6 cellular contexts compared by ENCODE assay signal in the genomic region with DNA sequence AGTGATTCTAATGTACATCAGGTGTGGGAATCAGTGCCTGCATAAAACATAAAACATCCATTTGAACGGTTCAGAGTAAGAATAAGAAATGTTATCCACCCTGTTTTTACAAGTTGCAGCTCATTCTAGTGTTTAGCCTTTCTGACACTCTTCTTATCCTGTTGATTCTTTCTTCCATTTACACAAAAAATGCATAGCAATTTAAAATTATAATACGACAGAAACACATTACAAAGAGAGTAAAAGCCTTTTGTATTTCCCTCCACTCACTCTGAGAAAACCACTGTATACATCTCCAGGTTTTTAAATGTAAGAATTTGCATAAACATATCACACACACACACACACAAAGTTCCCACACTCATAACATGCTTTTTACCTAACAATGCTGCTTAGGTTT.
"Had no signal": no experiment of that assay in that cellular context is flagged by ENCODE, and none has a peak within 500 bp of the region (broad histone marks: within the 10 kb centered on the region; RNA-seq: fewer than 3 reads in every experiment).

No MANE protein-coding gene starts in this region.

- H3K4me3 Mint-ChIP-seq: IgD-negative memory B cell had no signal

- ATAC-seq: HepG2 had no signal

- H3K27me3 Mint-ChIP-seq: IgD-negative memory B cell had no signal

- DNase-seq: GOT3, H7, HCEC 1CT, KBM-7 had no signal

- H3K27ac Mint-ChIP-seq: IgD-negative memory B cell had no signal

- H3K36me3 Mint-ChIP-seq: IgD-negative memory B cell had no signal
